ENCODE assay signal across 8 cellular contexts in genomic region chr6:149431905-149432775, GRCh38.
DNase-seq lines count a peak whose midpoint lies in the region; ATAC-seq lines count a peak whose summit lies in the region.

No MANE protein-coding gene starts in this region.

- DNase-seq in AG08396 (ENCODE audit: low spot score) (peak; percentile 86), NCI-H226 (peak; percentile 52), left kidney (ENCODE audit: low read depth, low spot score) (peak; percentile 92)
- peak; percentile 84 for DNase-seq in activated CD4-positive, CD25-positive, alpha-beta regulatory T cell treated with anti-CD3 and anti-CD28 coated beads, Interleukin-2, amount 50 U/mL, for 16 hours (ENCODE audit: low read depth, low spot score)
- DNase-seq in central memory CD4-positive, alpha-beta T cell, result peak; percentile 76
- DNase-seq in stimulated activated CD4-positive, alpha-beta T cell treated with anti-CD3 and anti-CD28 coated beads, Interleukin-2, amount 100 ng/mL, for 48 hours, result peak; percentile 95 to 97

- peak; percentile 63 for ATAC-seq in GM18858 (IDR thresholded peaks at IDR 0.05; ENCODE audit: unreplicated experiment)
- ATAC-seq in HG03159 (IDR thresholded peaks at IDR 0.05; ENCODE audit: unreplicated experiment), result peak; percentile 89

Comparison
In these comparisons a context has a peak if more than half of its experiments do, and no peak if none do; other contexts are left out.
1. Peak in every context shown above with its lines: DNase-seq and ATAC-seq.